In genomic region chr6:97059473-97059872, GRCh38 we compare ENCODE assay signal across 8 cellular contexts.
DNase-seq lines count a peak whose midpoint lies in the region; ATAC-seq and TF ChIP-seq lines count a peak whose summit lies in the region.

No MANE protein-coding gene starts in this region.

- no peak for DNase-seq in heart left ventricle
- DNase-seq in right cardiac atrium = no peak
- DNase-seq in GM23248 = peak; percentile 70
- DNase-seq in Jurkat, Clone E6-1 (ENCODE audit: low read depth, low spot score) = peak; percentile 31
- peak; percentile 43 for DNase-seq in fibroblast of villous mesenchyme (ENCODE audit: low read depth)
- DNase-seq in skeletal muscle cell (ENCODE audit: low read depth) = peak; percentile 4
- DNase-seq in T-helper 9 cell = no peak

- no peaks in the 10 kb centered on the region for H4K20me1 ChIP-seq in GM23248 (ENCODE audit: insufficient read depth)

- TF ChIP-seq POLR2A in heart left ventricle (IDR thresholded peaks at IDR 0.05) = no peak

- peak; percentile 19 to 63 (median 52) for TF ChIP-seq CTCF in heart left ventricle (IDR thresholded peaks at IDR 0.05)
- TF ChIP-seq CTCF in fibroblast of villous mesenchyme (IDR thresholded peaks at IDR 0.05; ENCODE audit: insufficient read depth, low read depth, low read length) = peak; percentile 52

- no peaks in the 10 kb centered on the region for H3K27me3 ChIP-seq in heart left ventricle
- no peaks in the 10 kb centered on the region for H3K27me3 ChIP-seq in right cardiac atrium (ENCODE audit: control insufficient read depth, insufficient read depth)
- H3K27me3 ChIP-seq in GM23248 (replicated peaks; ENCODE audit: insufficient read depth) = peaks cover 19% of the 10 kb centered on the region

- H3K27ac ChIP-seq in heart left ventricle (no peak overlapping the region), right cardiac atrium (ENCODE audit: low read length) (no peak overlapping the region), GM23248 (no peak overlapping the region)

- no peak overlapping the region for H3K4me2 ChIP-seq in GM23248 (ENCODE audit: unreplicated experiment)

- no peaks in the 10 kb centered on the region for H3K79me2 ChIP-seq in GM23248 (ENCODE audit: insufficient read depth)

- H3K9me3 ChIP-seq in heart left ventricle (no peaks in the 10 kb centered on the region), right cardiac atrium (ENCODE audit: control insufficient read depth, low read length) (no peaks in the 10 kb centered on the region), GM23248 (ENCODE audit: low read depth) (no peaks in the 10 kb centered on the region)

- ATAC-seq in heart left ventricle (no peak), right cardiac atrium (no peak), SK-N-SH treated with all-trans-retinoic acid at 6 μM for 48 hours (peak; percentile 92)

- in situ Hi-C loops in GM23248 (cut with MboI) = loop anchor here (5.0 to 10.0 kb wide), 2 partner anchors 157 to 435 kb away; no protein-coding TSS in a partner anchor

- H3F3A ChIP-seq in GM23248 (ENCODE audit: insufficient read depth) = no peaks in the 10 kb centered on the region

- intact Hi-C loops in heart left ventricle (cut with DNase I) (loop anchor here in 9 of 10 donors (2.0 to 10.0 kb wide), 5 partner anchors 161 to 515 kb away; no protein-coding TSS in a partner anchor), right cardiac atrium (cut with DNase I) (loop anchor here in 3 of 4 donors (5.0 to 10.0 kb wide), 2 partner anchors 162 to 435 kb away; partner anchors contain the start of gene NDUFAF4 (in 2 of the 3))

- no peak overlapping the region for H3K9ac ChIP-seq in GM23248

- H3K9me2 ChIP-seq in GM23248 (ENCODE audit: insufficient read depth) = no peaks in the 10 kb centered on the region

- H3K4me1 ChIP-seq in heart left ventricle (no peaks in the 10 kb centered on the region), right cardiac atrium (ENCODE audit: control insufficient read depth, insufficient read depth, low read length) (no peaks in the 10 kb centered on the region), GM23248 (ENCODE audit: insufficient read depth) (no peaks in the 10 kb centered on the region)

- no peak overlapping the region for H3K4me3 ChIP-seq in heart left ventricle
- no peak overlapping the region for H3K4me3 ChIP-seq in right cardiac atrium (ENCODE audit: low read length)
- H3K4me3 ChIP-seq in GM23248 = no peak overlapping the region
- no peak overlapping the region for H3K4me3 ChIP-seq in Jurkat, Clone E6-1 (ENCODE audit: low read length)
- no peak overlapping the region for H3K4me3 ChIP-seq in fibroblast of villous mesenchyme (ENCODE audit: low read depth, low read length)
- no peak overlapping the region for H3K4me3 ChIP-seq in skeletal muscle cell (ENCODE audit: low read depth, low read length)

- H3K36me3 ChIP-seq in heart left ventricle = no peaks in the 10 kb centered on the region
- no peaks in the 10 kb centered on the region for H3K36me3 ChIP-seq in GM23248 (ENCODE audit: low read depth)

- H2AFZ ChIP-seq in GM23248 = no peak overlapping the region

TF ChIP-seq in SK-N-SH treated with all-trans-retinoic acid at 6 μM for 48 hours, 23 proteins besides CTCF, POLR2A, EP300 and RAD21:
- TF ChIP-seq CREB5 (CRISPR knock-in tag; IDR thresholded peaks at IDR 0.05; ENCODE audit: low read depth) (no peak), ESRRG (CRISPR knock-in tag; IDR thresholded peaks at IDR 0.05) (no peak)

Comparison
In these comparisons a context has a peak if more than half of its experiments do, and no peak if none do; other contexts are left out.
1. DNase-seq: peak in GM23248 (single experiment), Jurkat, Clone E6-1 (single experiment), fibroblast of villous mesenchyme (single experiment) and skeletal muscle cell (single experiment); none in heart left ventricle (0 of 5), right cardiac atrium (0 of 3) and T-helper 9 cell (single experiment).